Comparison of ENCODE assay signal across 15 cellular contexts in genomic region chr1:58774027-58774426, GRCh38. TPM values are rescaled to one million over a fixed set of nuclear protein-coding genes. Genes with fewer than 3 reads are reported as not detected.
DNase-seq lines count a peak whose midpoint lies in the region; ATAC-seq and TF ChIP-seq lines count a peak whose summit lies in the region.
"Had no signal": no experiment of that assay in that cellular context is flagged by ENCODE, and none has a peak within 500 bp of the region (broad histone marks: within the 10 kb centered on the region; RNA-seq: fewer than 3 reads in every experiment).

No MANE protein-coding gene starts in this region.

- POLR2A ChIA-PET in CD4-positive, alpha-beta T cell (lab: Charles Lee), result interaction anchor here (1.7 to 2.3 kb wide), 2 partner anchors 10 to 18 kb away, joined by 4 to 22 read pairs; partner anchors contain the start of gene JUN

- H3K27ac Mint-ChIP-seq in CD4-positive, alpha-beta T cell, result peak overlapping the region; percentile 63
- peak overlapping the region in 2 of 3 donors; percentile 30 to 36 for H3K27ac Mint-ChIP-seq in IgD-negative memory B cell
- peak overlapping the region; percentile 80 for H3K27ac Mint-ChIP-seq in dendritic cell treated with granulocyte-macrophage colony-stimulating factor and Interleukin-4, amounts not matched to agents 40 ng/mL and 50 ng/mL, for 4 days

- TF ChIP-seq EP300 in sigmoid colon (IDR thresholded peaks at IDR 0.05), result no peak

- no peaks in the 10 kb centered on the region for H3K27me3 ChIP-seq in CD4-positive, alpha-beta T cell (ENCODE audit: control insufficient read depth, insufficient read depth, low read length)
- H3K27me3 ChIP-seq in sigmoid colon, result no peaks in the 10 kb centered on the region
- H3K27me3 ChIP-seq: suprapubic skin had no signal

- H3K9me3 Mint-ChIP-seq in CD4-positive, alpha-beta T cell, result no peaks in the 10 kb centered on the region
- H3K9me3 Mint-ChIP-seq in IgD-negative memory B cell, result no peaks in the 10 kb centered on the region
- no peaks in the 10 kb centered on the region for H3K9me3 Mint-ChIP-seq in dendritic cell treated with granulocyte-macrophage colony-stimulating factor and Interleukin-4, amounts not matched to agents 40 ng/mL and 50 ng/mL, for 4 days

- H3K4me3 Mint-ChIP-seq in CD4-positive, alpha-beta T cell, result no peak overlapping the region
- H3K4me3 Mint-ChIP-seq in IgD-negative memory B cell, result peak overlapping the region in 1 of 4 donors; percentile 33
- H3K4me3 Mint-ChIP-seq in dendritic cell treated with granulocyte-macrophage colony-stimulating factor and Interleukin-4, amounts not matched to agents 40 ng/mL and 50 ng/mL, for 4 days, result no peak overlapping the region

- H3K27ac ChIP-seq in CD4-positive, alpha-beta T cell (ENCODE audit: low read depth, low read length), result no peak overlapping the region
- H3K27ac ChIP-seq in sigmoid colon, result peak overlapping the region; percentile 65 to 85 (median 78)

- intact Hi-C loops in CD4-positive, alpha-beta T cell (cut with DNase I, micrococcal nuclease), result no loop called here
- intact Hi-C loops in dendritic cell treated with granulocyte-macrophage colony-stimulating factor and Interleukin-4, amounts not matched to agents 40 ng/mL and 50 ng/mL, for 4 days (cut with micrococcal nuclease), result no loop called here
- intact Hi-C loops in sigmoid colon (cut with DNase I), result no loop called here

- 52 to 81% methylated on average over 1 of the region's 1 CpG for WGBS in sigmoid colon, 2 donors

- H3K4me3 ChIP-seq in sigmoid colon, result no peak overlapping the region
- H3K4me3 ChIP-seq: lung, spleen, suprapubic skin had no signal

- no peaks in the 10 kb centered on the region for H3K27me3 Mint-ChIP-seq in CD4-positive, alpha-beta T cell
- H3K27me3 Mint-ChIP-seq in IgD-negative memory B cell, result no peaks in the 10 kb centered on the region
- peaks cover 2% of the 10 kb centered on the region for H3K27me3 Mint-ChIP-seq in dendritic cell treated with granulocyte-macrophage colony-stimulating factor and Interleukin-4, amounts not matched to agents 40 ng/mL and 50 ng/mL, for 4 days

- no peaks in the 10 kb centered on the region for H3K36me3 ChIP-seq in sigmoid colon
- H3K36me3 ChIP-seq: spleen, suprapubic skin had no signal

- peaks cover 14% of the 10 kb centered on the region for H3K4me1 Mint-ChIP-seq in CD4-positive, alpha-beta T cell (ENCODE audit: low read depth)
- peaks cover 9 to 19% (median 12%) of the 10 kb centered on the region in 3 donors for H3K4me1 Mint-ChIP-seq in IgD-negative memory B cell
- peaks cover 27% of the 10 kb centered on the region for H3K4me1 Mint-ChIP-seq in dendritic cell treated with granulocyte-macrophage colony-stimulating factor and Interleukin-4, amounts not matched to agents 40 ng/mL and 50 ng/mL, for 4 days (ENCODE audit: low read depth)

- CTCF ChIA-PET in CD4-positive, alpha-beta T cell (lab: Charles Lee), result no interaction called here

- TF ChIP-seq POLR2A in sigmoid colon (IDR thresholded peaks at IDR 0.05), result no peak

- peaks cover 0 to 28% (median 19%) of the 10 kb centered on the region in 4 donors for H3K4me1 ChIP-seq in sigmoid colon

- H3K36me3 Mint-ChIP-seq in CD4-positive, alpha-beta T cell (ENCODE audit: low read depth), result no peaks in the 10 kb centered on the region
- H3K36me3 Mint-ChIP-seq in IgD-negative memory B cell, result no peaks in the 10 kb centered on the region
- H3K36me3 Mint-ChIP-seq in dendritic cell treated with granulocyte-macrophage colony-stimulating factor and Interleukin-4, amounts not matched to agents 40 ng/mL and 50 ng/mL, for 4 days (ENCODE audit: low read depth), result no peaks in the 10 kb centered on the region

- no peaks in the 10 kb centered on the region for H3K9me3 ChIP-seq in CD4-positive, alpha-beta T cell (ENCODE audit: control insufficient read depth, low read length)
- no peaks in the 10 kb centered on the region for H3K9me3 ChIP-seq in sigmoid colon
- H3K9me3 ChIP-seq: spleen, suprapubic skin had no signal

- no peak for TF ChIP-seq CTCF in CD4-positive, alpha-beta T cell (IDR thresholded peaks at IDR 0.05)
- TF ChIP-seq CTCF in sigmoid colon (IDR thresholded peaks at IDR 0.05), result no peak

- no peak for DNase-seq in CD4-positive, alpha-beta T cell
- DNase-seq in sigmoid colon, result no peak
- DNase-seq in mucosa of gallbladder (ENCODE audit: low spot score), result no peak
- no peak for DNase-seq in COLO829 (ENCODE audit: low spot score)
- DNase-seq: activated CD4-positive, alpha-beta T cell treated with anti-CD3 and anti-CD28 coated beads, Interleukin-2, amount 50 U/mL, for 4 hours; NCI-H1694 treated with DMSO at 0.1 percent for 48 hours; NCI-H526 treated with DMSO at 0.1 percent for 48 hours; spleen; T-helper 9 cell had no signal

- no peak for ATAC-seq in CD4-positive, alpha-beta T cell (ENCODE audit: poor library complexity)
- ATAC-seq in GM21526 (IDR thresholded peaks at IDR 0.05; ENCODE audit: low FRiP score, unreplicated experiment), result no peak
- ATAC-seq in GM18502 (IDR thresholded peaks at IDR 0.05; ENCODE audit: poor library complexity, unreplicated experiment), result no peak

RNA-seq across cellular contexts. Expression of gene JUN, which starts 9.8 kb away (rescaled TPM):
- 100 to 1,000 TPM; 585 to 588 TPM for total RNA-seq in CD4-positive, alpha-beta T cell
- polyA plus RNA-seq in IgD-negative memory B cell, result 217 TPM
- total RNA-seq in sigmoid colon, result 100 to 1,000 TPM in 3 of 4 donors, 10 to 100 TPM in 1; 52.4 to 233 (median 202) TPM
- polyA plus RNA-seq in sigmoid colon, result 100 to 1,000 TPM in 2 of 3 donors, 10 to 100 TPM in 1; 42.8 to 132 (median 112) TPM
- total RNA-seq in mucosa of gallbladder, result 135 TPM
